In genomic region chr10:79983286-79983909, GRCh38 we compare ENCODE assay signal across 27 cellular contexts. TPM values are rescaled to one million over a fixed set of nuclear protein-coding genes. Genes with fewer than 3 reads are reported as not detected.
DNase-seq lines count a peak whose midpoint lies in the region; ATAC-seq and TF ChIP-seq lines count a peak whose summit lies in the region.
"Had no signal": no experiment of that assay in that cellular context is flagged by ENCODE, and none has a peak within 500 bp of the region (broad histone marks: within the 10 kb centered on the region; RNA-seq: fewer than 3 reads in every experiment).

No MANE protein-coding gene starts in this region.

- H3K27ac ChIP-seq in cingulate gyrus (ENCODE audit: low read depth, low read length), result peak overlapping the region; percentile 75
- no peak overlapping the region for H3K27ac ChIP-seq in thoracic aorta
- H3K27ac ChIP-seq in CD4-positive, alpha-beta memory T cell (ENCODE audit: low read depth, low read length), result no peak overlapping the region
- H3K27ac ChIP-seq: brain microvascular endothelial cell, tibial nerve had no signal

- H3K36me3 ChIP-seq in thoracic aorta, result no peaks in the 10 kb centered on the region
- no peaks in the 10 kb centered on the region for H3K36me3 ChIP-seq in CD4-positive, alpha-beta memory T cell (ENCODE audit: insufficient read depth, low read length)
- H3K36me3 ChIP-seq: brain microvascular endothelial cell, stomach, tibial nerve had no signal

- H3K9me3 Mint-ChIP-seq in activated T-cell treated with anti-CD3 and anti-CD28 coated beads, Interleukin-2, amount 50 U/mL, for 72 hours, result peaks cover 0 to 1% of the 10 kb centered on the region in 2 donors
- no peaks in the 10 kb centered on the region for H3K9me3 Mint-ChIP-seq in activated T-cell treated with anti-CD3 and anti-CD28 coated beads, Interleukin-2, amount 50 U/mL, for 4 hours
- H3K9me3 Mint-ChIP-seq in naive B cell, result peaks cover 0 to 14% (median 7%) of the 10 kb centered on the region in 7 donors
- H3K9me3 Mint-ChIP-seq in CD4-positive, alpha-beta memory T cell, result peaks cover 0 to 15% (median 4%) of the 10 kb centered on the region in 8 donors

- no peak for TF ChIP-seq CTCF in thoracic aorta (IDR thresholded peaks at IDR 0.05)

- no peak for ATAC-seq in activated T-cell treated with anti-CD3 and anti-CD28 coated beads, Interleukin-2, amount 50 U/mL, for 72 hours (replicated peaks in 1 of 2)
- no peak for ATAC-seq in activated T-cell treated with anti-CD3 and anti-CD28 coated beads, Interleukin-2, amount 50 U/mL, for 4 hours
- ATAC-seq in naive B cell (ENCODE audit: low read depth in 2 of 2), result no peak
- no peak for ATAC-seq in thoracic aorta (ENCODE audit: insufficient number of reproducible peaks, low FRiP score, low read depth)
- ATAC-seq: activated CD4-positive, alpha-beta T cell treated with anti-CD3 and anti-CD28 coated beads for 36 hours; K562 had no signal

- H3K4me1 Mint-ChIP-seq in activated T-cell treated with anti-CD3 and anti-CD28 coated beads, Interleukin-2, amount 50 U/mL, for 72 hours (ENCODE audit: low read depth), result peaks cover 44% of the 10 kb centered on the region
- peaks cover 5% of the 10 kb centered on the region for H3K4me1 Mint-ChIP-seq in activated T-cell treated with anti-CD3 and anti-CD28 coated beads, Interleukin-2, amount 50 U/mL, for 4 hours (ENCODE audit: low read depth)
- H3K4me1 Mint-ChIP-seq in naive B cell, result peaks cover 1 to 22% (median 12%) of the 10 kb centered on the region in 3 donors
- peaks cover 3 to 13% (median 7%) of the 10 kb centered on the region in 4 donors for H3K4me1 Mint-ChIP-seq in CD4-positive, alpha-beta memory T cell

- POLR2A ChIA-PET in CD4-positive, alpha-beta memory T cell (lab: Charles Lee; ENCODE audit: partially characterized antibody), result no interaction called here

- peaks cover 0 to 5% of the 10 kb centered on the region in 2 donors for H3K36me3 Mint-ChIP-seq in activated T-cell treated with anti-CD3 and anti-CD28 coated beads, Interleukin-2, amount 50 U/mL, for 72 hours (ENCODE audit: insufficient read depth in 2 of 2)
- no peaks in the 10 kb centered on the region for H3K36me3 Mint-ChIP-seq in activated T-cell treated with anti-CD3 and anti-CD28 coated beads, Interleukin-2, amount 50 U/mL, for 4 hours (ENCODE audit: insufficient read depth)
- peaks cover 0 to 6% of the 10 kb centered on the region in 2 donors for H3K36me3 Mint-ChIP-seq in naive B cell
- peaks cover 0 to 6% of the 10 kb centered on the region in 2 donors for H3K36me3 Mint-ChIP-seq in CD4-positive, alpha-beta memory T cell

- H3K27me3 ChIP-seq in thoracic aorta (replicated peaks; ENCODE audit: insufficient read depth), result no peaks in the 10 kb centered on the region
- H3K27me3 ChIP-seq in CD4-positive, alpha-beta memory T cell (ENCODE audit: insufficient read depth, low read length), result no peaks in the 10 kb centered on the region

- H3K4me3 Mint-ChIP-seq in activated T-cell treated with anti-CD3 and anti-CD28 coated beads, Interleukin-2, amount 50 U/mL, for 72 hours, result peak overlapping the region; percentile 31 to 35
- H3K4me3 Mint-ChIP-seq in activated T-cell treated with anti-CD3 and anti-CD28 coated beads, Interleukin-2, amount 50 U/mL, for 4 hours, result no peak overlapping the region
- H3K4me3 Mint-ChIP-seq in naive B cell, result peak overlapping the region; percentile 20 to 82 (median 62)
- no peak overlapping the region for H3K4me3 Mint-ChIP-seq in CD4-positive, alpha-beta memory T cell
- H3K4me3 Mint-ChIP-seq: activated CD4-positive, alpha-beta T cell treated with anti-CD3 and anti-CD28 coated beads for 36 hours had no signal

- peaks cover 10 to 25% of the 10 kb centered on the region in 2 donors for H3K4me1 ChIP-seq in thoracic aorta (ENCODE audit: control insufficient read depth in 1 of 2, low read depth in 2 of 2)
- H3K4me1 ChIP-seq in CD4-positive, alpha-beta memory T cell (ENCODE audit: insufficient read depth, low read length), result no peaks in the 10 kb centered on the region

- CTCF ChIA-PET in CD4-positive, alpha-beta memory T cell (lab: Charles Lee; ENCODE audit: partially characterized antibody), result no interaction called here

- H3K27ac Mint-ChIP-seq in activated T-cell treated with anti-CD3 and anti-CD28 coated beads, Interleukin-2, amount 50 U/mL, for 72 hours, result no peak overlapping the region
- H3K27ac Mint-ChIP-seq in naive B cell, result peak overlapping the region in 1 of 6 donors; percentile 85
- no peak overlapping the region for H3K27ac Mint-ChIP-seq in CD4-positive, alpha-beta memory T cell
- H3K27ac Mint-ChIP-seq: activated CD4-positive, alpha-beta T cell treated with anti-CD3 and anti-CD28 coated beads for 36 hours had no signal

- intact Hi-C loops in CD4-positive, alpha-beta memory T cell (cut with micrococcal nuclease), result no loop called here

- peaks cover 2% of the 10 kb centered on the region for H3K9me3 ChIP-seq in thoracic aorta
- no peaks in the 10 kb centered on the region for H3K9me3 ChIP-seq in CD4-positive, alpha-beta memory T cell (ENCODE audit: control insufficient read depth in 1 of 2, low read length in 2 of 2)

- no peak for DNase-seq in activated T-cell treated with anti-CD3 and anti-CD28 coated beads, Interleukin-2, amount 50 U/mL, for 72 hours
- DNase-seq in activated T-cell treated with anti-CD3 and anti-CD28 coated beads, Interleukin-2, amount 50 U/mL, for 4 hours, result no peak
- DNase-seq in naive B cell, result no peak
- no peak for DNase-seq in thoracic aorta (ENCODE audit: low spot score)
- no peak for DNase-seq in AML-193 (lab: John Stamatoyannopoulos, UW)
- no peak for DNase-seq in stimulated activated CD4-positive, alpha-beta T cell treated with anti-CD3 and anti-CD28 coated beads, Interleukin-4, amount 100 ng/mL, for 1 hour
- no peak for DNase-seq in CD4-positive, alpha-beta memory T cell
- DNase-seq: activated CD4-positive, alpha-beta T cell treated with anti-CD3 and anti-CD28 coated beads for 36 hours; activated CD8-positive, alpha-beta memory T cell treated with anti-CD3 and anti-CD28 coated beads for 24 hours; activated T-cell treated with anti-CD3 and anti-CD28 coated beads, Interleukin-2, amount 50 U/mL, for 1 hour; brain microvascular endothelial cell; effector CD8-positive, alpha-beta T cell; glutamatergic neuron; kidney; NCI-H2081; NCI-H2227 treated with DMSO at 0.1 percent for 48 hours; NCI-H774; stimulated activated CD4-positive, alpha-beta T cell treated with anti-CD3 and anti-CD28 coated beads, Interleukin-1b, Interleukin-23, amount 100 ng/mL, for 48 hours; stomach had no signal

- peak overlapping the region; percentile 79 for H3K4me3 ChIP-seq in thoracic aorta
- H3K4me3 ChIP-seq in CD4-positive, alpha-beta memory T cell (ENCODE audit: low read length in 2 of 2), result no peak overlapping the region
- H3K4me3 ChIP-seq: K562, tibial nerve had no signal

- peaks cover 75% of the 10 kb centered on the region for H3K27me3 Mint-ChIP-seq in activated T-cell treated with anti-CD3 and anti-CD28 coated beads, Interleukin-2, amount 50 U/mL, for 72 hours (ENCODE audit: low read depth)
- H3K27me3 Mint-ChIP-seq in activated T-cell treated with anti-CD3 and anti-CD28 coated beads, Interleukin-2, amount 50 U/mL, for 4 hours (ENCODE audit: low read depth), result peaks cover 64% of the 10 kb centered on the region
- H3K27me3 Mint-ChIP-seq in naive B cell, result peaks cover 37 to 80% (median 62%) of the 10 kb centered on the region in 3 donors
- peaks cover 33 to 47% of the 10 kb centered on the region in 2 donors for H3K27me3 Mint-ChIP-seq in CD4-positive, alpha-beta memory T cell

RNA-seq across cellular contexts. Expression of gene SFTPD, which starts 34.5 kb away (rescaled TPM):
- total RNA-seq in activated T-cell treated with anti-CD3 and anti-CD28 coated beads, Interleukin-2, amount 50 U/mL, for 72 hours, result not detected
- under 1 TPM; 0.29 to 0.40 (median 0.33) TPM for total RNA-seq in activated T-cell treated with anti-CD3 and anti-CD28 coated beads, Interleukin-2, amount 50 U/mL, for 4 hours
- polyA plus RNA-seq in naive B cell (ENCODE audit: low read depth in 6 of 6), result not detected
- total RNA-seq in thoracic aorta, result 1 to 10 TPM in 1 of 2 donors, not detected in 1; 2.6 TPM
- total RNA-seq in CD4-positive, alpha-beta memory T cell, result not detected
- not detected for polyA plus RNA-seq in CD4-positive, alpha-beta memory T cell
- total RNA-seq: A172; activated CD4-positive, alpha-beta T cell treated with anti-CD3 and anti-CD28 coated beads for 36 hours; epithelial cell of proximal tubule; HT1080; lung microvascular endothelial cell; M059J had no signal
- polyA plus RNA-seq: K562 had no signal

Comparison
In these comparisons a context has a peak if more than half of its experiments do, and no peak if none do; other contexts are left out.
1. H3K4me3 Mint-ChIP-seq: peak in activated T-cell treated with anti-CD3 and anti-CD28 coated beads, Interleukin-2, amount 50 U/mL, for 72 hours (2 of 2) and naive B cell (8 of 8); none in activated T-cell treated with anti-CD3 and anti-CD28 coated beads, Interleukin-2, amount 50 U/mL, for 4 hours (single experiment) and CD4-positive, alpha-beta memory T cell (0 of 8).